Comparison of ENCODE assay signal across 23 cellular contexts in the genomic region with DNA sequence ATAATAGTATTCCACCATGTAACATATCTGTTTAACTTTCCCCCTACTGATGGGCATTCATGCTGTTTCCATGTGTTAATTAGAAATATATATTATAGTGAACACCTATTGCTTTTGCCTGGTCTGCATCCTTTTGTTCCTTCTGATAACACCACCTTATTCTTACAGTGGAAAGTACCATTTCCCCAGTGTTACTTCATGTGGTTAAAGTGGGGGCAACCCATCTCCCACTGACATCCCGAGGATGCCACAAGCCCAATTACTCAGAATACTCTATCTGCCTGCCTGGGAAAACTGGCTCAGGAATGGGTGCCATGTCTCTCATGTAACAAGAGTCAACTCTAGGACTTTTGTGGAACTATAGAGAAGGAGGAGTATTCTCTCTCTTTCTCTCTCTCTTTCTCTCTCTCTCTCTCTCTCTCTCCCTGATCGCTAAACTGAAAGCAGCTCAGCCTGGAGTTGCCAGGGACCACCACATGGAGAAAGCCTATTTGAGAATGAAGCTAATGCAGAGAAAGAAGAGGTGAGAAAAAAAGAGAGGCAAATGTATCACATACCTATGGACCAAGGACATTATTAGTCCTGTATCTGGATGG.
DNase-seq lines count a peak whose midpoint lies in the region; ATAC-seq, FAIRE-seq and TF ChIP-seq lines count a peak whose summit lies in the region.
"Had no signal": no experiment of that assay in that cellular context is flagged by ENCODE, and none has a peak within 500 bp of the region (broad histone marks: within the 10 kb centered on the region; RNA-seq: fewer than 3 reads in every experiment).

No MANE protein-coding gene starts in this region.

- H3K36me3 ChIP-seq in heart left ventricle (no peaks in the 10 kb centered on the region), prostate gland (no peaks in the 10 kb centered on the region), small intestine (ENCODE audit: control insufficient read depth in 2 of 2, insufficient read depth in 2 of 2, low read length in 2 of 2) (peaks cover 0 to 2% of the 10 kb centered on the region in 2 donors)
- H3K36me3 ChIP-seq: HAP-1 had no signal

- intact Hi-C loops in heart left ventricle (cut with DNase I): loop anchor here in 1 of 10 donors (10.0 kb wide), 1 partner anchor 126 kb away; a partner anchor contains a TSS
- intact Hi-C loops in prostate gland (cut with DNase I): no loop called here

- no peaks in the 10 kb centered on the region for H3K27me3 Mint-ChIP-seq in activated CD8-positive, alpha-beta memory T cell treated with anti-CD3 and anti-CD28 coated beads, Interleukin-2, amount 10 ng/mL, durations not matched to agents 7 days and 5 days
- H3K27me3 Mint-ChIP-seq: IgD-negative memory B cell had no signal

- no peak overlapping the region for H3K4me3 Mint-ChIP-seq in activated CD8-positive, alpha-beta memory T cell treated with anti-CD3 and anti-CD28 coated beads, Interleukin-2, amount 10 ng/mL, durations not matched to agents 7 days and 5 days
- H3K4me3 Mint-ChIP-seq: CD14-positive monocyte, IgD-negative memory B cell had no signal

- H3K4me1 Mint-ChIP-seq in activated CD8-positive, alpha-beta memory T cell treated with anti-CD3 and anti-CD28 coated beads, Interleukin-2, amount 10 ng/mL, durations not matched to agents 7 days and 5 days: peaks cover 12% of the 10 kb centered on the region

- peaks cover 29% of the 10 kb centered on the region for H3K36me3 Mint-ChIP-seq in activated CD8-positive, alpha-beta memory T cell treated with anti-CD3 and anti-CD28 coated beads, Interleukin-2, amount 10 ng/mL, durations not matched to agents 7 days and 5 days

- H3K9me3 Mint-ChIP-seq in activated CD8-positive, alpha-beta memory T cell treated with anti-CD3 and anti-CD28 coated beads, Interleukin-2, amount 10 ng/mL, durations not matched to agents 7 days and 5 days (ENCODE audit: low read depth): peaks cover 2% of the 10 kb centered on the region

- peak; percentile 33 for ATAC-seq in activated CD8-positive, alpha-beta memory T cell treated with anti-CD3 and anti-CD28 coated beads, Interleukin-2, amount 10 ng/mL, durations not matched to agents 7 days and 5 days
- no peak for ATAC-seq in heart left ventricle

- no peak overlapping the region for H3K27ac Mint-ChIP-seq in activated CD8-positive, alpha-beta memory T cell treated with anti-CD3 and anti-CD28 coated beads, Interleukin-2, amount 10 ng/mL, durations not matched to agents 7 days and 5 days
- H3K27ac Mint-ChIP-seq: CD14-positive monocyte, IgD-negative memory B cell had no signal

- TF ChIP-seq CTCF in heart left ventricle (IDR thresholded peaks at IDR 0.05) (no peak), prostate gland (IDR thresholded peaks at IDR 0.05) (no peak)

- peaks cover 0 to 11% (median 9%) of the 10 kb centered on the region in 12 donors for H3K4me1 ChIP-seq in heart left ventricle
- H3K4me1 ChIP-seq in prostate gland (replicated peaks): no peaks in the 10 kb centered on the region
- peaks cover 0 to 2% of the 10 kb centered on the region in 2 donors for H3K4me1 ChIP-seq in small intestine (ENCODE audit: control insufficient read depth in 2 of 2, insufficient read depth in 1 of 2, low read depth in 1 of 2, low read length in 1 of 2)

- CTCF ChIA-PET in activated CD8-positive, alpha-beta memory T cell treated with anti-CD3 and anti-CD28 coated beads, Interleukin-2, amount 10 ng/mL, durations not matched to agents 7 days and 5 days (lab: Charles Lee): interaction anchor here (0.7 to 1.2 kb wide), 2 partner anchors 15 to 112 kb away, joined by 3 to 5 read pairs; no protein-coding TSS in a partner anchor

- TF ChIP-seq POLR2A in heart left ventricle (IDR thresholded peaks at IDR 0.05) (no peak), prostate gland (IDR thresholded peaks at IDR 0.05) (no peak)

- H3K9me3 ChIP-seq in heart left ventricle (peaks cover 0 to 10% (median 0%) of the 10 kb centered on the region in 12 donors), prostate gland (no peaks in the 10 kb centered on the region), small intestine (ENCODE audit: control insufficient read depth, low read depth) (no peaks in the 10 kb centered on the region)
- H3K9me3 ChIP-seq: HAP-1 had no signal

- H3K4me3 ChIP-seq in heart left ventricle (no peak overlapping the region), prostate gland (no peak overlapping the region), small intestine (ENCODE audit: low read depth in 1 of 2, low read length in 2 of 2) (no peak overlapping the region)
- H3K4me3 ChIP-seq: GM23248, HAP-1 had no signal

- no peaks in the 10 kb centered on the region for H3K27me3 ChIP-seq in heart left ventricle
- H3K27me3 ChIP-seq in prostate gland (replicated peaks; ENCODE audit: insufficient read depth): no peaks in the 10 kb centered on the region
- H3K27me3 ChIP-seq in small intestine (ENCODE audit: control insufficient read depth in 2 of 2, insufficient read depth in 2 of 2, low read length in 2 of 2): no peaks in the 10 kb centered on the region

- DNase-seq in activated CD8-positive, alpha-beta memory T cell treated with anti-CD3 and anti-CD28 coated beads, Interleukin-2, amount 10 ng/mL, durations not matched to agents 7 days and 5 days: no peak
- DNase-seq in activated CD8-positive, alpha-beta memory T cell treated with anti-CD3 and anti-CD28 coated beads for 24 hours: no peak
- DNase-seq in amniotic epithelial cell (ENCODE audit: low read depth): peak; percentile 36
- peak; percentile 36 for DNase-seq in myocyte (ENCODE audit: low read depth)
- DNase-seq in NCI-H1092 treated with DMSO at 0.1 percent for 48 hours (lab: John Stamatoyannopoulos, UW): no peak
- DNase-seq in heart left ventricle: no peak
- DNase-seq in prostate gland (ENCODE audit: low spot score): no peak
- no peak for DNase-seq in small intestine
- DNase-seq: DMS 273 treated with DMSO at 0.1 percent for 48 hours, DND-41, GM23248, NCI-H1105 treated with DMSO at 0.1 percent for 48 hours, NCI-H1694, NCI-H2081 treated with DMSO at 0.1 percent for 48 hours, NCI-H510A, NCI-H774, OCI-M1, Right ventricle myocardium superior had no signal

- FAIRE-seq in small intestine (lab: Jason Lieb, UNC): no peak
- FAIRE-seq: HTR-8/SVneo had no signal

- no peak overlapping the region for H3K27ac ChIP-seq in heart left ventricle
- H3K27ac ChIP-seq in prostate gland: no peak overlapping the region
- no peak overlapping the region for H3K27ac ChIP-seq in small intestine (ENCODE audit: low read depth in 1 of 2, low read length in 1 of 2)
- H3K27ac ChIP-seq: 22Rv1, GM23248 had no signal

- WGBS in heart left ventricle, 4 donors: 88 to 98% (median 90%) methylated on average over 2 of the region's 2 CpGs
- 84% methylated on average over 2 of the region's 2 CpGs for WGBS in prostate gland
- WGBS in small intestine, 3 donors: 82 to 88% (median 86%) methylated on average over 2 of the region's 2 CpGs

Comparison
In these comparisons a context has a peak if more than half of its experiments do, and no peak if none do; other contexts are left out.
1. DNase-seq: peak in amniotic epithelial cell (single experiment) and myocyte (single experiment); none in activated CD8-positive, alpha-beta memory T cell treated with anti-CD3 and anti-CD28 coated beads, Interleukin-2, amount 10 ng/mL, durations not matched to agents 7 days and 5 days (single experiment), activated CD8-positive, alpha-beta memory T cell treated with anti-CD3 and anti-CD28 coated beads for 24 hours (single experiment), NCI-H1092 treated with DMSO at 0.1 percent for 48 hours (single experiment), heart left ventricle (0 of 5), prostate gland (single experiment) and small intestine (single experiment).